ENCODE assay signal across 20 cellular contexts in genomic region chr16:13521356-13521755, GRCh38.
DNase-seq lines count a peak whose midpoint lies in the region; ATAC-seq, FAIRE-seq and TF ChIP-seq lines count a peak whose summit lies in the region.
"Had no signal": no experiment of that assay in that cellular context is flagged by ENCODE, and none has a peak within 500 bp of the region (broad histone marks: within the 10 kb centered on the region; RNA-seq: fewer than 3 reads in every experiment).

No MANE protein-coding gene starts in this region.

- peaks cover 6% of the 10 kb centered on the region for H3K9me3 ChIP-seq in HUES6 (ENCODE audit: control insufficient read depth, insufficient read depth, low read depth, low read length)
- no peaks in the 10 kb centered on the region; the same call in 2 of the 3 replicates for H3K9me3 ChIP-seq in GM12878 (replicated peaks; ENCODE audit: control insufficient read depth, insufficient read depth, low read length)
- H3K9me3 ChIP-seq in iPS-18a (ENCODE audit: control insufficient read depth, low read depth, low read length), result no peaks in the 10 kb centered on the region
- H3K9me3 ChIP-seq in tibial nerve, result no peaks in the 10 kb centered on the region
- H3K9me3 ChIP-seq: BLaER1 had no signal

- CTCF ChIA-PET in GM12878 (lab: Yijun Ruan, JAX), result interaction anchor here (0.6 to 1.0 kb wide), 2 partner anchors 31 to 447 kb away, joined by 3 read pairs; no protein-coding TSS in a partner anchor

- no TSS peak for BruUV-seq in GM12878 (replicated peaks; lab: Mats Ljungman, UMichigan)

- H3K27ac ChIP-seq in HUES6 (ENCODE audit: low read depth, low read length) (no peak overlapping the region), GM12878 (ENCODE audit: control insufficient read depth, insufficient read depth) (no peak overlapping the region), iPS-18a (ENCODE audit: low read length) (no peak overlapping the region), tibial nerve (no peak overlapping the region)
- H3K27ac ChIP-seq: BLaER1 had no signal

- no peak for TF ChIP-seq CTCF in GM12878 (IDR thresholded peaks at IDR 0.05 in 2 of 3, conservative IDR thresholded peaks at IDR 0.05 in 1 of 3; ENCODE audit: control insufficient read depth in 2 of 3, extremely low read depth in 1 of 3, insufficient read depth in 1 of 3, low read depth in 3 of 3, low read length in 3 of 3)
- TF ChIP-seq CTCF in tibial nerve (IDR thresholded peaks at IDR 0.05), result no peak

- H3K4me3 ChIP-seq in HUES6 (ENCODE audit: low read depth, low read length) (0 out of 2 replicates have a peak overlapping the region, but pooled peaks have one; percentile 4), GM12878 (no peak overlapping the region), iPS-18a (ENCODE audit: low read length) (peak overlapping the region; percentile 0), tibial nerve (no peak overlapping the region)
- H3K4me3 ChIP-seq: BLaER1 had no signal

- DNase-seq in GM12878 (ENCODE audit: low read depth, low spot score) (no peak), tibial nerve (ENCODE audit: low spot score in 2 of 2) (no peak), DMS 273 treated with DMSO at 0.1 percent for 48 hours (lab: John Stamatoyannopoulos, UW) (no peak), HuH-7 (ENCODE audit: low spot score) (no peak), UCSD-AML1 (lab: John Stamatoyannopoulos, UW; ENCODE audit: unreplicated experiment) (no peak)
- DNase-seq: ACHN; CD8-positive, alpha-beta T cell; DMS153; IMR-90; MV-4-11; NCI-H1105 treated with DMSO at 0.1 percent for 48 hours; NCI-H1694; NCI-H2081; NCI-H446; NCI-H526; Right ventricle myocardium superior had no signal

- RAD21 ChIA-PET in GM12878 (lab: Charles Lee; ENCODE audit: unreplicated experiment), result interaction anchor here (1.0 kb wide), 1 partner anchor 64 kb away, joined by 3 read pairs; no protein-coding TSS in a partner anchor

- SMC1A ChIA-PET in GM12878 (lab: Charles Lee; ENCODE audit: uncharacterized antibody, unreplicated experiment), result interaction anchor here (1.3 to 3.3 kb wide), 4 partner anchors 10 to 65 kb away, joined by 3 to 13 read pairs (median 4); no protein-coding TSS in a partner anchor

- TF ChIP-seq POLR2A in GM12878 (IDR thresholded peaks at IDR 0.05; ENCODE audit: low read depth, low read length) (no peak), tibial nerve (IDR thresholded peaks at IDR 0.05) (no peak)

- H3K36me3 ChIP-seq in HUES6 (ENCODE audit: control insufficient read depth, insufficient read depth, low read length) (no peaks in the 10 kb centered on the region), GM12878 (ENCODE audit: control insufficient read depth in 2 of 2, insufficient read depth in 2 of 2, low read length in 1 of 2) (no peaks in the 10 kb centered on the region), iPS-18a (ENCODE audit: control insufficient read depth, low read depth, low read length) (no peaks in the 10 kb centered on the region), tibial nerve (no peaks in the 10 kb centered on the region)
- H3K36me3 ChIP-seq: BLaER1 had no signal

- no peak for FAIRE-seq in GM12878 (lab: Jason Lieb, UNC)
- FAIRE-seq: GM19239 had no signal

- no peak overlapping the region for H3K4me2 ChIP-seq in GM12878 (ENCODE audit: control insufficient read depth, insufficient read depth)
- H3K4me2 ChIP-seq: BLaER1 had no signal

- H3K79me2 ChIP-seq in GM12878 (ENCODE audit: control insufficient read depth, insufficient read depth, low read length), result no peaks in the 10 kb centered on the region

- TF ChIP-seq EP300 in GM12878 (IDR thresholded peaks at IDR 0.05; ENCODE audit: borderline replicate concordance in 1 of 2, control insufficient read depth in 1 of 2, low read depth in 2 of 2, low read length in 2 of 2) (no peak), tibial nerve (IDR thresholded peaks at IDR 0.05) (no peak)

- 41% methylated on average over 2 of the region's 2 CpGs for WGBS in GM12878 (ENCODE audit: insufficient coverage, insufficient replicate concordance, low lambda C conversion rate, missing lambda C conversion rate)
- WGBS in tibial nerve, 2 donors, result 48 to 61% methylated on average over 2 of the region's 2 CpGs

- no peak for TF ChIP-seq RAD21 in GM12878 (IDR thresholded peaks at IDR 0.05; ENCODE audit: insufficient read depth, low read depth, low read length)

- H3K4me1 ChIP-seq in HUES6 (ENCODE audit: control insufficient read depth, insufficient read depth, low read length) (peaks cover 17% of the 10 kb centered on the region), GM12878 (ENCODE audit: control insufficient read depth, insufficient read depth, low read length) (no peaks in the 10 kb centered on the region), iPS-18a (ENCODE audit: control insufficient read depth, low read depth, low read length) (peaks cover 27% of the 10 kb centered on the region), tibial nerve (no peaks in the 10 kb centered on the region)

- ATAC-seq in GM12878, result no peak
- ATAC-seq: CD8-positive, alpha-beta T cell had no signal

- H4K20me1 ChIP-seq in GM12878 (ENCODE audit: control insufficient read depth, insufficient read depth), result no peaks in the 10 kb centered on the region
- H4K20me1 ChIP-seq: BLaER1 had no signal

- H3K9ac ChIP-seq in HUES6 (ENCODE audit: low read length), result no peak overlapping the region
- H3K9ac ChIP-seq in GM12878 (ENCODE audit: control insufficient read depth, insufficient read depth, low read length), result no peak overlapping the region
- H3K9ac ChIP-seq in iPS-18a (ENCODE audit: low read length), result no peak overlapping the region
- H3K9ac ChIP-seq: BLaER1 had no signal

- H3K27me3 ChIP-seq in HUES6 (ENCODE audit: control insufficient read depth, insufficient read depth, low read length) (no peaks in the 10 kb centered on the region), GM12878 (replicated peaks in 1 of 2; ENCODE audit: control insufficient read depth in 2 of 2, insufficient read depth in 2 of 2, low read length in 1 of 2) (no peaks in the 10 kb centered on the region), iPS-18a (ENCODE audit: control insufficient read depth, insufficient read depth, low read length) (no peaks in the 10 kb centered on the region), tibial nerve (no peaks in the 10 kb centered on the region)
- H3K27me3 ChIP-seq: BLaER1 had no signal

- intact Hi-C loops in GM12878 (cut with micrococcal nuclease; ENCODE audit: unreplicated experiment), result no loop called here

- in situ Hi-C loops in GM12878 (cut with MboI), result no loop called here

- H2AFZ ChIP-seq in GM12878 (ENCODE audit: control insufficient read depth, low read depth, low read length), result no peak overlapping the region

- POLR2A ChIA-PET in GM12878 (lab: Charles Lee), result no interaction called here

TF ChIP-seq in GM12878, 131 proteins besides CTCF, POLR2A, EP300 and RAD21:
- TF ChIP-seq SPI1 (IDR thresholded peaks at IDR 0.05; ENCODE audit: borderline replicate concordance, insufficient read depth, low read depth, low read length), result peak; percentile 50; the same call in 1 of the 2 replicates
- TF ChIP-seq RCOR1 (conservative IDR thresholded peaks at IDR 0.05; ENCODE audit: low read depth, low read length), result no peak

Comparison
In these comparisons a context has a peak if more than half of its experiments do, and no peak if none do; other contexts are left out.
1. H3K4me3 ChIP-seq: peak in HUES6 (single experiment) and iPS-18a (single experiment); none in GM12878 (single experiment) and tibial nerve (0 of 4).